In genomic region chr6:31477521-31477920, GRCh38 we compare ENCODE assay signal across 36 cellular contexts. TPM values are rescaled to one million over a fixed set of nuclear protein-coding genes. Genes with fewer than 3 reads are reported as not detected.
DNase-seq lines count a peak whose midpoint lies in the region; ATAC-seq and TF ChIP-seq lines count a peak whose summit lies in the region.
"Had no signal": no experiment of that assay in that cellular context is flagged by ENCODE, and none has a peak within 500 bp of the region (broad histone marks: within the 10 kb centered on the region; RNA-seq: fewer than 3 reads in every experiment).

No MANE protein-coding gene starts in this region.

- no peaks in the 10 kb centered on the region for H3K27me3 ChIP-seq in CD8-positive, alpha-beta memory T cell (ENCODE audit: insufficient read depth, low read length, poor library complexity, severe bottlenecking)

- CTCF ChIA-PET in activated CD8-positive, alpha-beta T cell treated with anti-CD3 and anti-CD28 coated beads for 36 hours (lab: Charles Lee), result interaction anchor here (2.3 kb wide), 1 partner anchor 15 kb away, joined by 11 read pairs; no protein-coding TSS in a partner anchor
- CTCF ChIA-PET in activated CD8-positive, alpha-beta T cell treated with anti-CD3 and anti-CD28 coated beads, Interleukin-2, amount 10 ng/mL, durations not matched to agents 7 days and 5 days (lab: Charles Lee), result no interaction called here
- CTCF ChIA-PET in CD8-positive, alpha-beta memory T cell (lab: Charles Lee), result interaction anchor here (1.2 kb wide), 1 partner anchor 12 kb away, joined by 3 read pairs; no protein-coding TSS in a partner anchor

- TF ChIP-seq CTCF in activated CD8-positive, alpha-beta T cell treated with anti-CD3 and anti-CD28 coated beads for 36 hours (IDR thresholded peaks at IDR 0.05), result no peak
- TF ChIP-seq CTCF in CD14-positive monocyte (IDR thresholded peaks at IDR 0.05), result no peak

- ATAC-seq in activated CD8-positive, alpha-beta T cell treated with anti-CD3 and anti-CD28 coated beads for 36 hours, result no peak
- ATAC-seq in activated CD8-positive, alpha-beta T cell treated with anti-CD3 and anti-CD28 coated beads, Interleukin-2, amount 10 ng/mL, durations not matched to agents 7 days and 5 days, result no peak
- no peak for ATAC-seq in effector memory CD8-positive, alpha-beta T cell (replicated peaks)
- ATAC-seq in stimulated activated effector memory CD8-positive, alpha-beta T cell treated with anti-CD3 and anti-CD28 coated beads, Interleukin-12 subunit alpha, Interleukin-12 subunit beta, amount 100 ng/mL, for 72 hours, result no peak
- ATAC-seq in GM19463 (IDR thresholded peaks at IDR 0.05; ENCODE audit: unreplicated experiment), result no peak

- no peaks in the 10 kb centered on the region for H3K36me3 ChIP-seq in CD8-positive, alpha-beta memory T cell (ENCODE audit: insufficient read depth, low read length)
- H3K36me3 ChIP-seq: HAP-1 had no signal

- DNase-seq in activated CD8-positive, alpha-beta T cell treated with anti-CD3 and anti-CD28 coated beads for 36 hours, result no peak
- DNase-seq in activated CD8-positive, alpha-beta T cell treated with anti-CD3 and anti-CD28 coated beads, Interleukin-2, amount 10 ng/mL, durations not matched to agents 7 days and 5 days, result no peak
- no peak for DNase-seq in CD8-positive, alpha-beta memory T cell
- DNase-seq in effector memory CD8-positive, alpha-beta T cell, result no peak
- no peak for DNase-seq in stimulated activated effector memory CD8-positive, alpha-beta T cell treated with anti-CD3 and anti-CD28 coated beads, Interleukin-12 subunit alpha, Interleukin-12 subunit beta, amount 100 ng/mL, for 72 hours (ENCODE audit: low spot score in 2 of 2)
- DNase-seq in CD14-positive monocyte (ENCODE audit: low spot score) (no peak), NCI-H345 treated with DMSO at 0.1 percent for 48 hours (lab: John Stamatoyannopoulos, UW; ENCODE audit: unreplicated experiment) (no peak)
- DNase-seq: 8988T; ACHN; CD4-positive, alpha-beta T cell; DMS 273 treated with DMSO at 0.1 percent for 48 hours; DMS79; EL; GDM1; GOT3; HFFc6; KBM-7; MV-4-11; NCI-H1105; NCI-H1436 treated with DMSO at 0.1 percent for 48 hours; NCI-H1930; NCI-H2107; NCI-H446; NCI-H526; NCI-H82; NK-92 treated with Interleukin-12 subunit alpha and Interleukin-12 subunit beta, amount 100 ng/mL, for 24 hours; PC-9; Right ventricle myocardium superior had no signal

- no peaks in the 10 kb centered on the region for H3K9me3 ChIP-seq in CD8-positive, alpha-beta memory T cell (ENCODE audit: low read length)
- H3K9me3 ChIP-seq: HAP-1 had no signal

- peaks cover 6% of the 10 kb centered on the region for H3K4me1 ChIP-seq in CD8-positive, alpha-beta memory T cell (ENCODE audit: insufficient read depth, low read length)
- H3K4me1 ChIP-seq: HAP-1 had no signal

- no peaks in the 10 kb centered on the region for H3K27me3 Mint-ChIP-seq in activated CD8-positive, alpha-beta T cell treated with anti-CD3 and anti-CD28 coated beads for 36 hours
- H3K27me3 Mint-ChIP-seq in activated CD8-positive, alpha-beta T cell treated with anti-CD3 and anti-CD28 coated beads, Interleukin-2, amount 10 ng/mL, durations not matched to agents 7 days and 5 days (ENCODE audit: low read depth), result no peaks in the 10 kb centered on the region
- no peaks in the 10 kb centered on the region for H3K27me3 Mint-ChIP-seq in CD8-positive, alpha-beta memory T cell
- H3K27me3 Mint-ChIP-seq in effector memory CD8-positive, alpha-beta T cell, result no peaks in the 10 kb centered on the region
- H3K27me3 Mint-ChIP-seq in CD14-positive monocyte (ENCODE audit: low read depth in 3 of 3), result peaks cover 1 to 4% (median 3%) of the 10 kb centered on the region in 3 donors
- H3K27me3 Mint-ChIP-seq: CD4-positive, alpha-beta T cell had no signal

- peaks cover 8% of the 10 kb centered on the region for H3K36me3 Mint-ChIP-seq in activated CD8-positive, alpha-beta T cell treated with anti-CD3 and anti-CD28 coated beads for 36 hours (ENCODE audit: low read depth)
- peaks cover 3% of the 10 kb centered on the region for H3K36me3 Mint-ChIP-seq in activated CD8-positive, alpha-beta T cell treated with anti-CD3 and anti-CD28 coated beads, Interleukin-2, amount 10 ng/mL, durations not matched to agents 7 days and 5 days (ENCODE audit: low read depth)
- peaks cover 0 to 18% (median 2%) of the 10 kb centered on the region in 3 donors for H3K36me3 Mint-ChIP-seq in CD8-positive, alpha-beta memory T cell
- H3K36me3 Mint-ChIP-seq in effector memory CD8-positive, alpha-beta T cell (ENCODE audit: insufficient read depth), result peaks cover 4% of the 10 kb centered on the region
- H3K36me3 Mint-ChIP-seq in stimulated activated effector memory CD8-positive, alpha-beta T cell treated with anti-CD3 and anti-CD28 coated beads, Interleukin-12 subunit alpha, Interleukin-12 subunit beta, amount 100 ng/mL, for 72 hours, result peaks cover 15% of the 10 kb centered on the region
- peaks cover 16 to 39% of the 10 kb centered on the region in 2 donors for H3K36me3 Mint-ChIP-seq in CD14-positive monocyte

- peak overlapping the region; percentile 36 for H3K27ac Mint-ChIP-seq in activated CD8-positive, alpha-beta T cell treated with anti-CD3 and anti-CD28 coated beads for 36 hours
- no peak overlapping the region for H3K27ac Mint-ChIP-seq in activated CD8-positive, alpha-beta T cell treated with anti-CD3 and anti-CD28 coated beads, Interleukin-2, amount 10 ng/mL, durations not matched to agents 7 days and 5 days
- H3K27ac Mint-ChIP-seq in CD8-positive, alpha-beta memory T cell, result peak overlapping the region in 7 of 8 donors; percentile 21 to 61 (median 42)
- peak overlapping the region; percentile 86 to 87 for H3K27ac Mint-ChIP-seq in effector memory CD8-positive, alpha-beta T cell
- H3K27ac Mint-ChIP-seq in stimulated activated effector memory CD8-positive, alpha-beta T cell treated with anti-CD3 and anti-CD28 coated beads, Interleukin-12 subunit alpha, Interleukin-12 subunit beta, amount 100 ng/mL, for 72 hours, result peak overlapping the region; percentile 63
- H3K27ac Mint-ChIP-seq in CD14-positive monocyte, result peak overlapping the region in 2 of 7 donors; percentile 1 to 36
- H3K27ac Mint-ChIP-seq: CD4-positive, alpha-beta T cell; HFFc6 had no signal

- H3K4me3 ChIP-seq in CD8-positive, alpha-beta memory T cell (ENCODE audit: low read length), result no peak overlapping the region
- H3K4me3 ChIP-seq: GM12878, HAP-1, PC-9 had no signal

- H3K4me3 Mint-ChIP-seq in activated CD8-positive, alpha-beta T cell treated with anti-CD3 and anti-CD28 coated beads for 36 hours, result no peak overlapping the region
- no peak overlapping the region for H3K4me3 Mint-ChIP-seq in activated CD8-positive, alpha-beta T cell treated with anti-CD3 and anti-CD28 coated beads, Interleukin-2, amount 10 ng/mL, durations not matched to agents 7 days and 5 days
- H3K4me3 Mint-ChIP-seq in CD8-positive, alpha-beta memory T cell, result no peak overlapping the region
- no peak overlapping the region for H3K4me3 Mint-ChIP-seq in effector memory CD8-positive, alpha-beta T cell
- H3K4me3 Mint-ChIP-seq in stimulated activated effector memory CD8-positive, alpha-beta T cell treated with anti-CD3 and anti-CD28 coated beads, Interleukin-12 subunit alpha, Interleukin-12 subunit beta, amount 100 ng/mL, for 72 hours, result no peak overlapping the region
- no peak overlapping the region for H3K4me3 Mint-ChIP-seq in CD14-positive monocyte
- H3K4me3 Mint-ChIP-seq: CD4-positive, alpha-beta T cell; HFFc6 had no signal

- no peaks in the 10 kb centered on the region for H3K9me3 Mint-ChIP-seq in activated CD8-positive, alpha-beta T cell treated with anti-CD3 and anti-CD28 coated beads for 36 hours
- H3K9me3 Mint-ChIP-seq in activated CD8-positive, alpha-beta T cell treated with anti-CD3 and anti-CD28 coated beads, Interleukin-2, amount 10 ng/mL, durations not matched to agents 7 days and 5 days (ENCODE audit: insufficient read depth), result no peaks in the 10 kb centered on the region
- H3K9me3 Mint-ChIP-seq in CD8-positive, alpha-beta memory T cell, result no peaks in the 10 kb centered on the region
- H3K9me3 Mint-ChIP-seq in effector memory CD8-positive, alpha-beta T cell, result no peaks in the 10 kb centered on the region
- no peaks in the 10 kb centered on the region for H3K9me3 Mint-ChIP-seq in stimulated activated effector memory CD8-positive, alpha-beta T cell treated with anti-CD3 and anti-CD28 coated beads, Interleukin-12 subunit alpha, Interleukin-12 subunit beta, amount 100 ng/mL, for 72 hours
- H3K9me3 Mint-ChIP-seq in CD14-positive monocyte, result no peaks in the 10 kb centered on the region
- H3K9me3 Mint-ChIP-seq: CD4-positive, alpha-beta T cell; HFFc6 had no signal

- intact Hi-C loops in activated CD8-positive, alpha-beta T cell treated with anti-CD3 and anti-CD28 coated beads for 36 hours (cut with micrococcal nuclease), result no loop called here
- intact Hi-C loops in CD14-positive monocyte (cut with micrococcal nuclease), result no loop called here

- no peak overlapping the region for H3K27ac ChIP-seq in CD8-positive, alpha-beta memory T cell (ENCODE audit: low read depth, low read length)
- H3K27ac ChIP-seq: PC-9 had no signal

- H3K4me1 Mint-ChIP-seq in activated CD8-positive, alpha-beta T cell treated with anti-CD3 and anti-CD28 coated beads for 36 hours (ENCODE audit: low read depth), result peaks cover 33% of the 10 kb centered on the region
- peaks cover 2% of the 10 kb centered on the region for H3K4me1 Mint-ChIP-seq in activated CD8-positive, alpha-beta T cell treated with anti-CD3 and anti-CD28 coated beads, Interleukin-2, amount 10 ng/mL, durations not matched to agents 7 days and 5 days (ENCODE audit: low read depth)
- peaks cover 37 to 58% (median 44%) of the 10 kb centered on the region in 3 donors for H3K4me1 Mint-ChIP-seq in CD8-positive, alpha-beta memory T cell
- H3K4me1 Mint-ChIP-seq in effector memory CD8-positive, alpha-beta T cell (ENCODE audit: low read depth in 2 of 2), result peaks cover 31 to 37% of the 10 kb centered on the region in 2 donors
- H3K4me1 Mint-ChIP-seq in stimulated activated effector memory CD8-positive, alpha-beta T cell treated with anti-CD3 and anti-CD28 coated beads, Interleukin-12 subunit alpha, Interleukin-12 subunit beta, amount 100 ng/mL, for 72 hours, result peaks cover 41% of the 10 kb centered on the region
- peaks cover 22% of the 10 kb centered on the region for H3K4me1 Mint-ChIP-seq in CD14-positive monocyte

- POLR2A ChIA-PET in activated CD8-positive, alpha-beta T cell treated with anti-CD3 and anti-CD28 coated beads for 36 hours (lab: Charles Lee), result no interaction called here
- POLR2A ChIA-PET in activated CD8-positive, alpha-beta T cell treated with anti-CD3 and anti-CD28 coated beads, Interleukin-2, amount 10 ng/mL, durations not matched to agents 7 days and 5 days (lab: Charles Lee), result no interaction called here
- POLR2A ChIA-PET in CD8-positive, alpha-beta memory T cell (lab: Charles Lee), result no interaction called here

RNA-seq across cellular contexts. Expression of gene MICB, which starts 20.4 kb away (rescaled TPM):
- 10 to 100 TPM; 17.0 to 17.7 TPM for total RNA-seq in activated CD8-positive, alpha-beta T cell treated with anti-CD3 and anti-CD28 coated beads for 36 hours
- 10 to 100 TPM; 49.0 TPM for total RNA-seq in activated CD8-positive, alpha-beta T cell treated with anti-CD3 and anti-CD28 coated beads, Interleukin-2, amount 10 ng/mL, durations not matched to agents 7 days and 5 days
- 10 to 100 TPM; 21.9 to 22.3 TPM for total RNA-seq in CD8-positive, alpha-beta memory T cell
- 12.0 TPM for polyA plus RNA-seq in CD8-positive, alpha-beta memory T cell
- 10 to 100 TPM in 1 of 2 donors, 1 to 10 TPM in 1; 8.1 to 11.4 TPM for polyA plus RNA-seq in CD14-positive monocyte

RNA-seq across cellular contexts. Expression of gene MCCD1, which starts 51.2 kb away (rescaled TPM):
- total RNA-seq in activated CD8-positive, alpha-beta T cell treated with anti-CD3 and anti-CD28 coated beads for 36 hours, result not detected
- not detected for total RNA-seq in activated CD8-positive, alpha-beta T cell treated with anti-CD3 and anti-CD28 coated beads, Interleukin-2, amount 10 ng/mL, durations not matched to agents 7 days and 5 days
- not detected for total RNA-seq in CD8-positive, alpha-beta memory T cell
- not detected for polyA plus RNA-seq in CD8-positive, alpha-beta memory T cell
- polyA plus RNA-seq in CD14-positive monocyte, result not detected
- total RNA-seq: CD4-positive, alpha-beta T cell; GM12878; HFFc6; LHCN-M2; MCF 10A; PC-9; Right ventricle myocardium superior; RPMI7951; SK-MEL-5 had no signal
- polyA plus RNA-seq: BJ, GM12878 had no signal
